Comparison of ENCODE assay signal across 8 cellular contexts in the genomic region with DNA sequence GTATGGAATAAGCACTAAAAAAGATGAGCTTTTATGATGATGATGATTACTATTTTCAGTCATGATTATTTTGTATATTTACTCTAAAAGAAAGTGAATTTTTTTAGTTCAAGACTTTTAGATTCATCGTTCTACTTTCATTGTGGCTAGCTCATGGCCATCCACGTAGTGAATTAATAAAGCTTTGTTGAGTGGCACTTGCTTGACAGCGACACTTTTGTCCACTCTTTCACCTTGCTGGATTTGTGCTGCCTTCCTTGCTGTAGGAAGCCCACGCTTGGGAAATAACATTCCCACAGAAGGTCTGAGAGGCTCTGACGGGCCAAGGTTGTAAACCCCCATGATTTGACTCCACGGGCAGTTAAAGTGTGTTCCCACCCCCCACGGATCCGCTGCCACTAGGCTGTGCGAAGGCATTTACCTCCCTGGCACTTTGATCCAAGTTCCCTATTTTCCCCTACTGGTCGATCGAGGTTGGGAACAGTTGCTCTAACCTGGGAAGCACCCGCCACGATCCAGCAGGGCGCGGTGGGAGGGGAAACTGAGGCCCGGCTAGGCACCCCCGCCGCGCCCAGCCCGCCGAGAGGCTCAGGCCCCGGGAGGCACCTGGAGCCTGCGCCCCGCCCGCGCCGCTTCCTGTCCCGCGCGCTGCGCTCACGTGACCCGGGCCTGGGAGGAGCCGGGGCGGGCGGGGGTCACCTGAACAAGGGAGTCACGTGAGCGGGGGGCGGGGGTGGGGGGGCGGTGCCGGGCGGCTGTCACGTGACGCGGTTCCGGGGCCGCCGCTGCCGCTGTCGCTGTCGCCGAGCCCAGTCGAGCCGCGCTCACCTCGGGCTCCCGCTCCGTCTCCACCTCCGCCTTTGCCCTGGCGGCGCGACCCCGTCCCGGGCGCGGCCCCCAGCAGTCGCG. TPM values are rescaled to one million over a fixed set of nuclear protein-coding genes. Genes with fewer than 3 reads are reported as not detected.
A peak's percentile ranks its signal among the peaks of the same experiment; 100 is the strongest.
DNase-seq lines count a peak whose midpoint lies in the region; ATAC-seq lines count a peak whose summit lies in the region.

A gene with protein sequence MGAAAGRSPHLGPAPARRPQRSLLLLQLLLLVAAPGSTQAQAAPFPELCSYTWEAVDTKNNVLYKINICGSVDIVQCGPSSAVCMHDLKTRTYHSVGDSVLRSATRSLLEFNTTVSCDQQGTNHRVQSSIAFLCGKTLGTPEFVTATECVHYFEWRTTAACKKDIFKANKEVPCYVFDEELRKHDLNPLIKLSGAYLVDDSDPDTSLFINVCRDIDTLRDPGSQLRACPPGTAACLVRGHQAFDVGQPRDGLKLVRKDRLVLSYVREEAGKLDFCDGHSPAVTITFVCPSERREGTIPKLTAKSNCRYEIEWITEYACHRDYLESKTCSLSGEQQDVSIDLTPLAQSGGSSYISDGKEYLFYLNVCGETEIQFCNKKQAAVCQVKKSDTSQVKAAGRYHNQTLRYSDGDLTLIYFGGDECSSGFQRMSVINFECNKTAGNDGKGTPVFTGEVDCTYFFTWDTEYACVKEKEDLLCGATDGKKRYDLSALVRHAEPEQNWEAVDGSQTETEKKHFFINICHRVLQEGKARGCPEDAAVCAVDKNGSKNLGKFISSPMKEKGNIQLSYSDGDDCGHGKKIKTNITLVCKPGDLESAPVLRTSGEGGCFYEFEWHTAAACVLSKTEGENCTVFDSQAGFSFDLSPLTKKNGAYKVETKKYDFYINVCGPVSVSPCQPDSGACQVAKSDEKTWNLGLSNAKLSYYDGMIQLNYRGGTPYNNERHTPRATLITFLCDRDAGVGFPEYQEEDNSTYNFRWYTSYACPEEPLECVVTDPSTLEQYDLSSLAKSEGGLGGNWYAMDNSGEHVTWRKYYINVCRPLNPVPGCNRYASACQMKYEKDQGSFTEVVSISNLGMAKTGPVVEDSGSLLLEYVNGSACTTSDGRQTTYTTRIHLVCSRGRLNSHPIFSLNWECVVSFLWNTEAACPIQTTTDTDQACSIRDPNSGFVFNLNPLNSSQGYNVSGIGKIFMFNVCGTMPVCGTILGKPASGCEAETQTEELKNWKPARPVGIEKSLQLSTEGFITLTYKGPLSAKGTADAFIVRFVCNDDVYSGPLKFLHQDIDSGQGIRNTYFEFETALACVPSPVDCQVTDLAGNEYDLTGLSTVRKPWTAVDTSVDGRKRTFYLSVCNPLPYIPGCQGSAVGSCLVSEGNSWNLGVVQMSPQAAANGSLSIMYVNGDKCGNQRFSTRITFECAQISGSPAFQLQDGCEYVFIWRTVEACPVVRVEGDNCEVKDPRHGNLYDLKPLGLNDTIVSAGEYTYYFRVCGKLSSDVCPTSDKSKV (N-terminal part only) (plus strand): TSS at position 788 of the 909 bp plus-strand sequence. CDS start 165 bp downstream, outside the sequence.

- peak within 1 kb of the TSS; percentile 75 for H3K27ac ChIP-seq in cingulate gyrus (ENCODE audit: low read depth, low read length)
- peak within 1 kb of the TSS; percentile 80 for H3K27ac ChIP-seq in layer of hippocampus (ENCODE audit: low read depth, low read length)

- ATAC-seq in GM19025 (IDR thresholded peaks at IDR 0.05; ENCODE audit: low read depth, unreplicated experiment): peak; percentile 86
- peak; percentile 81 for ATAC-seq in HG03196 (IDR thresholded peaks at IDR 0.05; ENCODE audit: unreplicated experiment)

- DNase-seq in Ammon's horn (ENCODE audit: low spot score): peak; percentile 86
- peak; percentile 72 for DNase-seq in NCI-H460 (ENCODE audit: extremely low read depth, low read depth)
- peak; percentile 96 for DNase-seq in activated CD4-positive, alpha-beta T cell treated with anti-CD3 and anti-CD28 coated beads for 48 hours
- peak; percentile 74 to 90 (median 84) for DNase-seq in stimulated activated CD4-positive, alpha-beta T cell treated with anti-CD3 and anti-CD28 coated beads, Interleukin-1b, Interleukin-23, amount 100 ng/mL, for 24 hours (ENCODE audit: low read depth in 4 of 4, low spot score in 1 of 4)

- H3K27me3 ChIP-seq in layer of hippocampus (ENCODE audit: control insufficient read depth, insufficient read depth, low read length): no peaks in the 10 kb centered on the region

RNA-seq across cellular contexts. Expression of the gene that starts here (rescaled TPM):
- 78.6 and 84.3 TPM in 2 replicates for total RNA-seq in NCI-H460 (2014; rRNA removed; shearing (Covaris generic))
- polyA plus RNA-seq in NCI-H460 (2014; cell fraction: nucleus; rRNA removed): 51.0 and 57.8 TPM in 2 replicates

Comparison
In these comparisons a context has a peak if more than half of its experiments do, and no peak if none do; other contexts are left out.
1. Peak in every context shown above with its lines: DNase-seq, ATAC-seq and H3K27ac ChIP-seq.